Comparison of ENCODE assay signal across 8 cellular contexts in genomic region chr12:32400114-32400672, GRCh38. TPM values are rescaled to one million over a fixed set of nuclear protein-coding genes. Genes with fewer than 3 reads are reported as not detected.
DNase-seq lines count a peak whose midpoint lies in the region; ATAC-seq lines count a peak whose summit lies in the region.

No MANE protein-coding gene starts in this region.

- H3K4me3 ChIP-seq in duodenal mucosa (ENCODE audit: low read depth in 1 of 2, low read length in 2 of 2), result peak overlapping the region; percentile 89 to 91
- peak overlapping the region; percentile 71 for H3K4me3 ChIP-seq in mucosa of stomach (ENCODE audit: low read length)

- ATAC-seq in GM18858 (IDR thresholded peaks at IDR 0.05; ENCODE audit: unreplicated experiment), result no peak
- no peak for ATAC-seq in HG03095 (IDR thresholded peaks at IDR 0.05; ENCODE audit: unreplicated experiment)

- peaks cover 0 to 3% of the 10 kb centered on the region in 2 donors for H3K27me3 ChIP-seq in duodenal mucosa (ENCODE audit: control insufficient read depth in 1 of 2, insufficient read depth in 2 of 2, low read length in 2 of 2)
- no peaks in the 10 kb centered on the region for H3K27me3 ChIP-seq in mucosa of stomach (ENCODE audit: control insufficient read depth, insufficient read depth, low read length)

- H3K4me1 ChIP-seq in duodenal mucosa (ENCODE audit: control insufficient read depth in 1 of 2, insufficient read depth in 2 of 2, low read length in 2 of 2) (peaks cover 14 to 17% of the 10 kb centered on the region in 2 donors), mucosa of stomach (ENCODE audit: control insufficient read depth, insufficient read depth, low read length) (peaks cover 16% of the 10 kb centered on the region)

- H3K9ac ChIP-seq in duodenal mucosa (ENCODE audit: low read depth in 1 of 2, low read length in 2 of 2) (peak overlapping the region; percentile 69 to 95), mucosa of stomach (ENCODE audit: low read length) (peak overlapping the region; percentile 96)

- H3K27ac ChIP-seq in duodenal mucosa (ENCODE audit: low read depth, low read length), result peak overlapping the region; percentile 92

- no peaks in the 10 kb centered on the region for H3K36me3 ChIP-seq in duodenal mucosa (ENCODE audit: control insufficient read depth in 1 of 2, insufficient read depth in 2 of 2, low read length in 2 of 2)
- no peaks in the 10 kb centered on the region for H3K36me3 ChIP-seq in mucosa of stomach (ENCODE audit: control insufficient read depth, insufficient read depth, low read length)

- H3K9me3 ChIP-seq in duodenal mucosa (ENCODE audit: control insufficient read depth in 1 of 2, low read length in 2 of 2) (no peaks in the 10 kb centered on the region), mucosa of stomach (ENCODE audit: control insufficient read depth, low read length) (no peaks in the 10 kb centered on the region)

- in situ Hi-C loops in G401 (cut with HindIII; ENCODE audit: low sequenced_read_pairs), result no loop called here

- peak; percentile 36 for DNase-seq in G401 (ENCODE audit: low spot score)
- peak; percentile 36 for DNase-seq in NCI-H345 treated with DMSO at 0.1 percent for 48 hours (lab: John Stamatoyannopoulos, UW; ENCODE audit: unreplicated experiment)
- DNase-seq in putamen (ENCODE audit: low spot score), result no peak
- DNase-seq in stimulated activated CD4-positive, alpha-beta T cell treated with anti-CD3 and anti-CD28 coated beads, Interleukin-2, amount 100 ng/mL, for 48 hours, result no peak

RNA-seq across cellular contexts. Expression of gene FGD4, which starts 0.8 kb away (rescaled TPM):
- total RNA-seq in G401 (2014; rRNA removed; shearing (Covaris generic)), result 0.61 and 1.9 TPM in 2 replicates

Comparison
In these comparisons a context has a peak if more than half of its experiments do, and no peak if none do; other contexts are left out.
1. DNase-seq: peak in G401 (single experiment) and NCI-H345 treated with DMSO at 0.1 percent for 48 hours (single experiment); none in putamen (single experiment) and stimulated activated CD4-positive, alpha-beta T cell treated with anti-CD3 and anti-CD28 coated beads, Interleukin-2, amount 100 ng/mL, for 48 hours (0 of 2).